14 cellular contexts compared by ENCODE assay signal in genomic region chr1:28126212-28126611, GRCh38. TPM values are rescaled to one million over a fixed set of nuclear protein-coding genes. Genes with fewer than 3 reads are reported as not detected.
DNase-seq lines count a peak whose midpoint lies in the region; ATAC-seq and TF ChIP-seq lines count a peak whose summit lies in the region.
"Had no signal": no experiment of that assay in that cellular context is flagged by ENCODE, and none has a peak within 500 bp of the region (broad histone marks: within the 10 kb centered on the region; RNA-seq: fewer than 3 reads in every experiment).

No MANE protein-coding gene starts in this region.

- no peaks in the 10 kb centered on the region for H3K36me3 ChIP-seq in colonic mucosa

- no peaks in the 10 kb centered on the region for H3K9me3 ChIP-seq in colonic mucosa

- no peaks in the 10 kb centered on the region for H3K9me3 Mint-ChIP-seq in memory B cell

- DNase-seq in HL-60 (ENCODE audit: low read depth in 1 of 2, low spot score in 1 of 2) (peak in 1 of 2 experiments; percentile 13), colonic mucosa (no peak), memory B cell (ENCODE audit: low spot score in 2 of 2) (no peak), substantia nigra (lab: John Stamatoyannopoulos, UW) (no peak), 8988T (no peak), SW480 (ENCODE audit: low spot score) (no peak), kidney tubule cell (ENCODE audit: low spot score) (no peak)
- DNase-seq: C1 segment of cervical spinal cord, IMR-90, NCI-H1436, NCI-H2029 treated with DMSO at 0.1 percent for 48 hours, NCI-H526 treated with DMSO at 0.1 percent for 48 hours had no signal

- intact Hi-C loops in colonic mucosa (cut with DNase I), result no loop called here

- peaks cover 25% of the 10 kb centered on the region for H3K4me1 Mint-ChIP-seq in memory B cell

- H3K36me3 Mint-ChIP-seq in memory B cell, result no peaks in the 10 kb centered on the region

- peak overlapping the region; percentile 90 for H3K27ac ChIP-seq in HL-60 (replicated peaks)
- H3K27ac ChIP-seq in colonic mucosa, result peak overlapping the region; percentile 22
- H3K27ac ChIP-seq in substantia nigra (ENCODE audit: low read depth, low read length, poor library complexity, severe bottlenecking), result peak overlapping the region; percentile 11
- H3K27ac ChIP-seq: RWPE1 had no signal

- peak overlapping the region; percentile 20 for H3K27ac Mint-ChIP-seq in memory B cell

- ATAC-seq in memory B cell (ENCODE audit: low read depth), result no peak
- no peak for ATAC-seq in HG03175 (IDR thresholded peaks at IDR 0.05; ENCODE audit: unreplicated experiment)

- no peak overlapping the region for H3K9ac ChIP-seq in colonic mucosa (ENCODE audit: low read depth in 2 of 2, low read length in 2 of 2)

- no peaks in the 10 kb centered on the region for H3K27me3 Mint-ChIP-seq in memory B cell

- TF ChIP-seq CTCF in HL-60 (IDR thresholded peaks at IDR 0.05; ENCODE audit: insufficient read depth, low read length), result no peak
- no peak for TF ChIP-seq CTCF in colonic mucosa (IDR thresholded peaks at IDR 0.05)

- no peak overlapping the region for H3K4me3 Mint-ChIP-seq in memory B cell

- H3K4me3 ChIP-seq in HL-60 (replicated peaks; ENCODE audit: insufficient read depth, low read length), result peak overlapping the region; percentile 7; the same call in 1 of the 2 replicates
- no peak overlapping the region for H3K4me3 ChIP-seq in colonic mucosa

- H3K27me3 ChIP-seq in HL-60 (ENCODE audit: insufficient read depth, poor library complexity, severe bottlenecking) (no peaks in the 10 kb centered on the region), colonic mucosa (no peaks in the 10 kb centered on the region)

- H3K4me1 ChIP-seq in colonic mucosa, result no peaks in the 10 kb centered on the region

RNA-seq across cellular contexts. Expression of gene EYA3, which starts 37.8 kb away (rescaled TPM):
- 10 to 100 TPM; 21.8 to 27.6 TPM for total RNA-seq in colonic mucosa

RNA-seq across cellular contexts. Expression of gene PTAFR, which starts 50.3 kb away (rescaled TPM):
- 1 to 10 TPM; 2.2 to 3.9 TPM for total RNA-seq in colonic mucosa

Comparison
In these comparisons a context has a peak if more than half of its experiments do, and no peak if none do; other contexts are left out.
1. H3K27ac ChIP-seq: peak in every context shown above with its lines; median percentile 90 in HL-60; 22 in colonic mucosa; 11 in substantia nigra.